In genomic region chr12:126663304-126664094, GRCh38 we compare ENCODE assay signal across 10 cellular contexts.
DNase-seq lines count a peak whose midpoint lies in the region; ATAC-seq, FAIRE-seq and TF ChIP-seq lines count a peak whose summit lies in the region.
"Had no signal": no experiment of that assay in that cellular context is flagged by ENCODE, and none has a peak within 500 bp of the region (broad histone marks: within the 10 kb centered on the region; RNA-seq: fewer than 3 reads in every experiment).

No MANE protein-coding gene starts in this region.

- CTCF ChIA-PET in HEK293T (lab: Yijun Ruan, JAX) = no interaction called here

- DNase-seq in DMS53 (lab: John Stamatoyannopoulos, UW) (peak; percentile 68), HEK293T (ENCODE audit: extremely low spot score) (peak; percentile 40), RKO (ENCODE audit: low spot score) (peak; percentile 32), iris pigment epithelial cell (ENCODE audit: low read depth) (peak; percentile 8), putamen (ENCODE audit: low spot score) (no peak), HTR-8/SVneo (ENCODE audit: insufficient read length, low spot score) (no peak), NCI-H187 (lab: John Stamatoyannopoulos, UW) (no peak)
- DNase-seq: activated gamma-delta T cell, NCI-H226 had no signal

- no peak for ATAC-seq in GM19395 (IDR thresholded peaks at IDR 0.05; ENCODE audit: unreplicated experiment)

- POLR2A ChIA-PET in HEK293T (lab: Yijun Ruan, JAX) = no interaction called here

- FAIRE-seq in HTR-8/SVneo (lab: Jason Lieb, UNC) = no peak

TF ChIP-seq in HEK293T, 16 proteins besides CTCF, POLR2A, EP300 and RAD21:
- TF ChIP-seq BHLHE40 (IDR thresholded peaks at IDR 0.05; ENCODE audit: borderline replicate concordance) = no peak
- TF ChIP-seq FOXK2 (IDR thresholded peaks at IDR 0.05) = no peak
- no peak for TF ChIP-seq FOXM1 (IDR thresholded peaks at IDR 0.05; ENCODE audit: borderline replicate concordance)
- no peak for TF ChIP-seq L3MBTL2 (conservative IDR thresholded peaks at IDR 0.05)
- TF ChIP-seq CTBP1 (IDR thresholded peaks at IDR 0.05; ENCODE audit: borderline replicate concordance) = no peak
- TF ChIP-seq LEF1 (IDR thresholded peaks at IDR 0.05; ENCODE audit: borderline replicate concordance) = no peak
TF ChIP-seq in HEK293T: peak in this region for 0.

Comparison
In these comparisons a context has a peak if more than half of its experiments do, and no peak if none do; other contexts are left out.
1. DNase-seq: peak in DMS53 (single experiment), HEK293T (single experiment), RKO (single experiment) and iris pigment epithelial cell (single experiment); none in putamen (single experiment), HTR-8/SVneo (single experiment) and NCI-H187 (0 of 2).